In genomic region chr10:105993609-105994008, GRCh38 we compare ENCODE assay signal across 22 cellular contexts.
DNase-seq lines count a peak whose midpoint lies in the region; ATAC-seq and TF ChIP-seq lines count a peak whose summit lies in the region.
"Had no signal": no experiment of that assay in that cellular context is flagged by ENCODE, and none has a peak within 500 bp of the region (broad histone marks: within the 10 kb centered on the region; RNA-seq: fewer than 3 reads in every experiment).

No MANE protein-coding gene starts in this region.

- TF ChIP-seq CTCF in MCF 10A (IDR thresholded peaks at IDR 0.05; ENCODE audit: unreplicated experiment) = no peak
- TF ChIP-seq CTCF in mammary epithelial cell (conservative IDR thresholded peaks at IDR 0.05 in 1 of 2, IDR thresholded peaks at IDR 0.05 in 1 of 2; ENCODE audit: extremely low read depth in 1 of 2, insufficient read depth in 1 of 2, low read depth in 1 of 2, low read length in 2 of 2) = no peak
- TF ChIP-seq CTCF in epithelial cell of esophagus (IDR thresholded peaks at IDR 0.05; ENCODE audit: insufficient read depth, low read depth, low read length, missing control alignments) = no peak
- TF ChIP-seq CTCF in liver (IDR thresholded peaks at IDR 0.05; ENCODE audit: low read depth, low read length, missing input control) = no peak

- H3K9me3 ChIP-seq in mammary epithelial cell (replicated peaks; ENCODE audit: insufficient read depth, low read length) (no peaks in the 10 kb centered on the region), liver (ENCODE audit: control insufficient read depth in 4 of 4, low read length in 3 of 4) (no peaks in the 10 kb centered on the region)
- H3K9me3 ChIP-seq: BLaER1 had no signal

- H3K27ac ChIP-seq in mammary epithelial cell (ENCODE audit: insufficient read depth, low read depth, low read length) = no peak overlapping the region
- H3K27ac ChIP-seq in liver (ENCODE audit: low read depth in 1 of 2, low read length in 2 of 2) = peak overlapping the region in 1 of 2 donors; percentile 43
- H3K27ac ChIP-seq: 22Rv1, BLaER1, C4-2B had no signal

- no peaks in the 10 kb centered on the region for H3K27me3 Mint-ChIP-seq in MCF 10A (ENCODE audit: insufficient read depth, unreplicated experiment)
- H3K27me3 Mint-ChIP-seq: B cell; CD4-positive, CD25-positive, alpha-beta regulatory T cell had no signal

- no peaks in the 10 kb centered on the region for H3K36me3 Mint-ChIP-seq in MCF 10A (ENCODE audit: insufficient read depth, unreplicated experiment)
- H3K36me3 Mint-ChIP-seq: CD4-positive, CD25-positive, alpha-beta regulatory T cell; CD8-positive, alpha-beta T cell had no signal

- H3K4me3 ChIP-seq in mammary epithelial cell (replicated peaks in 1 of 3; ENCODE audit: insufficient read depth in 1 of 3, low read depth in 2 of 3, low read length in 3 of 3) (no peak overlapping the region), epithelial cell of esophagus (ENCODE audit: low read length) (no peak overlapping the region), liver (ENCODE audit: low read depth in 1 of 3, low read length in 3 of 3) (peak overlapping the region in 1 of 3 donors; percentile 24)
- H3K4me3 ChIP-seq: BLaER1, GM12878, GM23338 had no signal

- H3K4me1 Mint-ChIP-seq in MCF 10A (ENCODE audit: insufficient read depth, unreplicated experiment) = peaks cover 10% of the 10 kb centered on the region
- H3K4me1 Mint-ChIP-seq: B cell; CD4-positive, CD25-positive, alpha-beta regulatory T cell; GM23338; H9 had no signal

- POLR2A ChIA-PET in MCF 10A (lab: Yijun Ruan, JAX) = interaction anchor here (1.2 kb wide), 1 partner anchor 19 kb away, joined by 3 read pairs; no protein-coding TSS in a partner anchor

- no peaks in the 10 kb centered on the region for H4K20me1 ChIP-seq in mammary epithelial cell (ENCODE audit: insufficient read depth, low read length)
- H4K20me1 ChIP-seq: BLaER1 had no signal

- no peak overlapping the region for H3K4me2 ChIP-seq in mammary epithelial cell (ENCODE audit: insufficient read depth, low read depth, low read length)
- H3K4me2 ChIP-seq: BLaER1, GM23338 had no signal

- H3K4me1 ChIP-seq in mammary epithelial cell (ENCODE audit: insufficient read depth, low read length) (no peaks in the 10 kb centered on the region), liver (ENCODE audit: control insufficient read depth in 4 of 4, insufficient read depth in 4 of 4, low read length in 3 of 4) (peaks cover 6 to 20% (median 18%) of the 10 kb centered on the region in 4 donors)
- H3K4me1 ChIP-seq: BLaER1, Caco-2 had no signal

- in situ Hi-C loops in mammary epithelial cell (cut with MboI; ENCODE audit: low sequenced_read_pairs in 2 of 2) = no loop called here

- H3K4me3 Mint-ChIP-seq in MCF 10A (ENCODE audit: unreplicated experiment) = no peak overlapping the region
- H3K4me3 Mint-ChIP-seq: B cell; CD4-positive, CD25-positive, alpha-beta regulatory T cell; CD8-positive, alpha-beta T cell; GM23338; H9 had no signal

- peak; percentile 37 to 50 for TF ChIP-seq RAD21 in liver (IDR thresholded peaks at IDR 0.05)

- H3K9ac ChIP-seq in mammary epithelial cell (ENCODE audit: insufficient read depth, low read length) = no peak overlapping the region
- H3K9ac ChIP-seq in liver (ENCODE audit: low read depth in 1 of 2, low read length in 2 of 2) = no peak overlapping the region
- H3K9ac ChIP-seq: BLaER1 had no signal

- intact Hi-C loops in MCF 10A (cut with micrococcal nuclease) (no loop called here), mammary epithelial cell (cut with micrococcal nuclease) (no loop called here)

- dilution Hi-C loops in mammary epithelial cell (cut with HindIII; ENCODE audit: low sequenced_read_pairs) = no loop called here

- H3K79me2 ChIP-seq in mammary epithelial cell (ENCODE audit: insufficient read depth, low read length) = no peaks in the 10 kb centered on the region

- no peak for ATAC-seq in HG02981 (IDR thresholded peaks at IDR 0.05; ENCODE audit: unreplicated experiment)
- ATAC-seq in HG03469 (IDR thresholded peaks at IDR 0.05; ENCODE audit: unreplicated experiment) = no peak
- ATAC-seq: CD8-positive, alpha-beta T cell; GM12878; GM23338; HCT116 had no signal

- no peak overlapping the region for H2AFZ ChIP-seq in mammary epithelial cell (ENCODE audit: low read depth, low read length)
- H2AFZ ChIP-seq: GM23338 had no signal

- no peaks in the 10 kb centered on the region for H3K9me3 Mint-ChIP-seq in MCF 10A (ENCODE audit: unreplicated experiment)
- H3K9me3 Mint-ChIP-seq: GM23338, H9 had no signal

- H3K36me3 ChIP-seq in mammary epithelial cell (ENCODE audit: insufficient read depth, low read length) = no peaks in the 10 kb centered on the region
- no peaks in the 10 kb centered on the region for H3K36me3 ChIP-seq in liver (ENCODE audit: control insufficient read depth in 4 of 4, insufficient read depth in 3 of 4, low read depth in 1 of 4, low read length in 3 of 4)
- H3K36me3 ChIP-seq: BLaER1 had no signal

- BruUV-seq in MCF 10A (replicated peaks; lab: Mats Ljungman, UMichigan) (no TSS peak), mammary epithelial cell (replicated peaks; lab: Mats Ljungman, UMichigan) (no TSS peak)

- DNase-seq in MCF 10A (ENCODE audit: unreplicated experiment) (peak; percentile 45), mammary epithelial cell (no peak), epithelial cell of esophagus (ENCODE audit: low read depth) (peak; percentile 45), OCI-M2 (lab: John Stamatoyannopoulos, UW; ENCODE audit: unreplicated experiment) (no peak), inferior parietal cortex (ENCODE audit: extremely low spot score) (no peak)
- DNase-seq: CD4-positive, CD25-positive, alpha-beta regulatory T cell; CD8-positive, alpha-beta T cell; DMS153; DND-41; GDM1; H9 had no signal

- H3K27ac Mint-ChIP-seq in MCF 10A (ENCODE audit: low read depth, unreplicated experiment) = peak overlapping the region; percentile 52
- H3K27ac Mint-ChIP-seq: B cell; CD4-positive, CD25-positive, alpha-beta regulatory T cell; CD8-positive, alpha-beta T cell; GM23338; H9 had no signal

- WGBS in mammary epithelial cell (ENCODE audit: low coverage, missing lambda C conversion rate) = 57% methylated on average over 3 of the region's 3 CpGs
- 30% methylated on average over 3 of the region's 3 CpGs for WGBS in liver

- H3K27me3 ChIP-seq in mammary epithelial cell (ENCODE audit: insufficient read depth, low read length) = no peaks in the 10 kb centered on the region
- H3K27me3 ChIP-seq in liver (ENCODE audit: control insufficient read depth in 4 of 4, insufficient read depth in 4 of 4, low read length in 3 of 4) = no peaks in the 10 kb centered on the region
- H3K27me3 ChIP-seq: BLaER1 had no signal

- CTCF ChIA-PET in MCF 10A (lab: Yijun Ruan, JAX) (interaction anchor here (0.9 kb wide), 1 partner anchor 42 kb away, joined by 3 read pairs; no protein-coding TSS in a partner anchor), mammary epithelial cell (lab: Charles Lee; ENCODE audit: low non-redundant PET) (no interaction called here)

TF ChIP-seq in liver, 16 proteins besides CTCF, POLR2A, EP300 and RAD21 (continues in another document):
- peak; percentile 79 for TF ChIP-seq ZBTB33 (IDR thresholded peaks at IDR 0.05)
- TF ChIP-seq MAX (IDR thresholded peaks at IDR 0.05) = peak; percentile 83
- no peak for TF ChIP-seq HNF4G (IDR thresholded peaks at IDR 0.05)
- no peak for TF ChIP-seq TAF1 (conservative IDR thresholded peaks at IDR 0.05)
- no peak for TF ChIP-seq GABPA (IDR thresholded peaks at IDR 0.05 in 1 of 2, conservative IDR thresholded peaks at IDR 0.05 in 1 of 2)
- TF ChIP-seq FOXA2 (IDR thresholded peaks at IDR 0.05) = peak; percentile 100
- peak; percentile 46 for TF ChIP-seq YY1 (IDR thresholded peaks at IDR 0.05)
- TF ChIP-seq HNF4A (conservative IDR thresholded peaks at IDR 0.05) = peak; percentile 78 to 94
- TF ChIP-seq SP1 (IDR thresholded peaks at IDR 0.05) = peak; percentile 72
- TF ChIP-seq NR2F2 (IDR thresholded peaks at IDR 0.05) = no peak
- TF ChIP-seq ATF3 (IDR thresholded peaks at IDR 0.05) = peak; percentile 61
- TF ChIP-seq RXRA (IDR thresholded peaks at IDR 0.05) = peak; percentile 62 to 92

Comparison
In these comparisons a context has a peak if more than half of its experiments do, and no peak if none do; other contexts are left out.
1. DNase-seq: peak in MCF 10A (single experiment) and epithelial cell of esophagus (single experiment); none in mammary epithelial cell (single experiment), OCI-M2 (single experiment) and inferior parietal cortex (single experiment).